8 cellular contexts compared by ENCODE assay signal in genomic region chr22:46791201-46791731, GRCh38. TPM values are rescaled to one million over a fixed set of nuclear protein-coding genes. Genes with fewer than 3 reads are reported as not detected.
DNase-seq lines count a peak whose midpoint lies in the region; ATAC-seq and TF ChIP-seq lines count a peak whose summit lies in the region.

No MANE protein-coding gene starts in this region.

- H3K27ac Mint-ChIP-seq in activated CD4-positive, alpha-beta T cell treated with anti-CD3 and anti-CD28 coated beads, Interleukin-2, amount 10 ng/mL, durations not matched to agents 24 days and 14 days: peak overlapping the region; percentile 100
- peak overlapping the region; percentile 91 for H3K27ac Mint-ChIP-seq in chondrocyte (ENCODE audit: unreplicated experiment)
- peak overlapping the region; percentile 99 for H3K27ac Mint-ChIP-seq in stimulated activated naive CD8-positive, alpha-beta T cell treated with anti-CD3 and anti-CD28 coated beads, Interleukin-15, amount 100 ng/mL, for 72 hours
- H3K27ac Mint-ChIP-seq in GM23338: no peak overlapping the region

- H3K4me1 Mint-ChIP-seq in activated CD4-positive, alpha-beta T cell treated with anti-CD3 and anti-CD28 coated beads, Interleukin-2, amount 10 ng/mL, durations not matched to agents 24 days and 14 days: peaks cover 38% of the 10 kb centered on the region
- H3K4me1 Mint-ChIP-seq in chondrocyte (ENCODE audit: low read depth) (peaks cover 27% of the 10 kb centered on the region), GM23338 (no peaks in the 10 kb centered on the region)
- peaks cover 76% of the 10 kb centered on the region for H3K4me1 Mint-ChIP-seq in stimulated activated naive CD8-positive, alpha-beta T cell treated with anti-CD3 and anti-CD28 coated beads, Interleukin-15, amount 100 ng/mL, for 72 hours

- DNase-seq in HT1080 (ENCODE audit: low read depth): peak; percentile 90
- peak; percentile 92 for DNase-seq in activated CD4-positive, alpha-beta T cell treated with anti-CD3 and anti-CD28 coated beads, Interleukin-2, amount 10 ng/mL, durations not matched to agents 24 days and 14 days
- DNase-seq in chondrocyte (ENCODE audit: low spot score): no peak
- peak; percentile 50 for DNase-seq in myocyte (ENCODE audit: low read depth)
- peak; percentile 67 to 75 for DNase-seq in stimulated activated naive CD8-positive, alpha-beta T cell treated with anti-CD3 and anti-CD28 coated beads, Interleukin-15, amount 100 ng/mL, for 72 hours
- no peak for DNase-seq in GM23338 (ENCODE audit: low spot score)
- DNase-seq in LoVo (ENCODE audit: low spot score): no peak
- no peak for DNase-seq in NCI-H1105 (lab: John Stamatoyannopoulos, UW)

- H3K4me3 Mint-ChIP-seq in activated CD4-positive, alpha-beta T cell treated with anti-CD3 and anti-CD28 coated beads, Interleukin-2, amount 10 ng/mL, durations not matched to agents 24 days and 14 days: peak overlapping the region; percentile 82
- H3K4me3 Mint-ChIP-seq in chondrocyte (ENCODE audit: unreplicated experiment): peak overlapping the region; percentile 33
- peak overlapping the region; percentile 90 to 91 for H3K4me3 Mint-ChIP-seq in stimulated activated naive CD8-positive, alpha-beta T cell treated with anti-CD3 and anti-CD28 coated beads, Interleukin-15, amount 100 ng/mL, for 72 hours
- no peak overlapping the region for H3K4me3 Mint-ChIP-seq in GM23338

- peaks cover 32% of the 10 kb centered on the region for H3K36me3 Mint-ChIP-seq in activated CD4-positive, alpha-beta T cell treated with anti-CD3 and anti-CD28 coated beads, Interleukin-2, amount 10 ng/mL, durations not matched to agents 24 days and 14 days (ENCODE audit: low read depth)
- peaks cover 2% of the 10 kb centered on the region for H3K36me3 Mint-ChIP-seq in chondrocyte (ENCODE audit: low read depth)
- no peaks in the 10 kb centered on the region for H3K36me3 Mint-ChIP-seq in GM23338 (ENCODE audit: low read depth)

- H2AFZ ChIP-seq in GM23338: no peak overlapping the region

- TF ChIP-seq CTCF in chondrocyte (IDR thresholded peaks at IDR 0.05) (no peak), GM23338 (conservative IDR thresholded peaks at IDR 0.05; ENCODE audit: low read depth in 2 of 2) (no peak)

- no peaks in the 10 kb centered on the region for H3K27me3 ChIP-seq in GM23338 (ENCODE audit: insufficient read depth)

- no peaks in the 10 kb centered on the region for H3K9me3 Mint-ChIP-seq in activated CD4-positive, alpha-beta T cell treated with anti-CD3 and anti-CD28 coated beads, Interleukin-2, amount 10 ng/mL, durations not matched to agents 24 days and 14 days
- no peaks in the 10 kb centered on the region for H3K9me3 Mint-ChIP-seq in chondrocyte (ENCODE audit: low read depth)
- H3K9me3 Mint-ChIP-seq in stimulated activated naive CD8-positive, alpha-beta T cell treated with anti-CD3 and anti-CD28 coated beads, Interleukin-15, amount 100 ng/mL, for 72 hours: no peaks in the 10 kb centered on the region
- no peaks in the 10 kb centered on the region for H3K9me3 Mint-ChIP-seq in GM23338

- no peak overlapping the region for H3K4me3 ChIP-seq in GM23338

- no peaks in the 10 kb centered on the region for H3F3A ChIP-seq in GM23338 (replicated peaks; ENCODE audit: low read depth)

- no peaks in the 10 kb centered on the region for H3K27me3 Mint-ChIP-seq in activated CD4-positive, alpha-beta T cell treated with anti-CD3 and anti-CD28 coated beads, Interleukin-2, amount 10 ng/mL, durations not matched to agents 24 days and 14 days
- no peaks in the 10 kb centered on the region for H3K27me3 Mint-ChIP-seq in chondrocyte (ENCODE audit: low read depth)
- no peaks in the 10 kb centered on the region for H3K27me3 Mint-ChIP-seq in stimulated activated naive CD8-positive, alpha-beta T cell treated with anti-CD3 and anti-CD28 coated beads, Interleukin-15, amount 100 ng/mL, for 72 hours
- H3K27me3 Mint-ChIP-seq in GM23338 (ENCODE audit: insufficient read depth, low read depth, poor library complexity): peaks cover 4% of the 10 kb centered on the region

- peaks cover 38% of the 10 kb centered on the region for H3K79me2 ChIP-seq in GM23338 (replicated peaks; ENCODE audit: insufficient read depth)

- no peaks in the 10 kb centered on the region for H3K36me3 ChIP-seq in GM23338 (ENCODE audit: insufficient read depth)

- intact Hi-C loops in activated CD4-positive, alpha-beta T cell treated with anti-CD3 and anti-CD28 coated beads, Interleukin-2, amount 10 ng/mL, durations not matched to agents 24 days and 14 days (cut with micrococcal nuclease): loop anchor here (1.0 kb wide), 2 partner anchors 17 to 29 kb away; partner anchors contain the start of gene TBC1D22A

- no peaks in the 10 kb centered on the region for H3K9me2 ChIP-seq in GM23338 (ENCODE audit: insufficient read depth)

- H3K27ac ChIP-seq in GM23338 (ENCODE audit: low read depth): no peak overlapping the region

- H3K4me2 ChIP-seq in GM23338: no peak overlapping the region

- H3K4me1 ChIP-seq in GM23338 (ENCODE audit: insufficient read depth): no peaks in the 10 kb centered on the region

- H4K20me1 ChIP-seq in GM23338 (replicated peaks; ENCODE audit: insufficient read depth): peaks cover 10% of the 10 kb centered on the region; the same call in 1 of the 2 replicates

- ATAC-seq in stimulated activated naive CD8-positive, alpha-beta T cell treated with anti-CD3 and anti-CD28 coated beads, Interleukin-15, amount 100 ng/mL, for 72 hours: peak; percentile 98
- no peak for ATAC-seq in GM23338

TF ChIP-seq in GM23338, 12 proteins besides CTCF, POLR2A, EP300 and RAD21 (continues in another document):
- TF ChIP-seq JUNB (IDR thresholded peaks at IDR 0.05; ENCODE audit: unreplicated experiment) (no peak), EZH2phosphoT487 (IDR thresholded peaks at IDR 0.05; ENCODE audit: unreplicated experiment) (no peak), REST (IDR thresholded peaks at IDR 0.05; ENCODE audit: unreplicated experiment) (no peak), POLR2AphosphoS5 (IDR thresholded peaks at IDR 0.05; ENCODE audit: low read depth) (no peak), ZNF114 (CRISPR knock-in tag; IDR thresholded peaks at IDR 0.05) (no peak), EZH2 (IDR thresholded peaks at IDR 0.05; ENCODE audit: low read depth, unreplicated experiment) (no peak), ETS1 (IDR thresholded peaks at IDR 0.05) (no peak)

RNA-seq across cellular contexts. Expression of gene TBC1D22A, which starts 28.8 kb away (rescaled TPM):
- total RNA-seq in HT1080 (2014; rRNA removed; shearing (Covaris generic)): 10.7 and 12.2 TPM in 2 replicates
- 21.7 and 22.9 TPM in 2 replicates for polyA plus RNA-seq in HT1080 (2015; cell fraction: cytosol; rRNA removed)
- 18.1 and 18.8 TPM in 2 replicates for polyA plus RNA-seq in HT1080 (2015; cell fraction: nucleus; rRNA removed)
- 39.2 and 41.0 TPM in 2 replicates for total RNA-seq in activated CD4-positive, alpha-beta T cell treated with anti-CD3 and anti-CD28 coated beads, Interleukin-2, amount 10 ng/mL, durations not matched to agents 24 days and 14 days
- total RNA-seq in chondrocyte (18.9 to 21.1 TPM (median 18.9 TPM) in 3 replicates), myocyte (15.9 and 21.8 TPM in 2 replicates)
- polyA plus RNA-seq in myocyte (2012): 27.4 TPM
- 10.7 and 13.3 TPM in 2 replicates for total RNA-seq in GM23338 (2014; rRNA removed; shearing (Covaris generic))
- 9.0 and 9.6 TPM in 2 replicates for polyA plus RNA-seq in GM23338 (2016; fragmentation: Nextera tagmentation; extraction: Ambion mirVana)

RNA-seq across cellular contexts. Expression of gene CERK, which starts 53.2 kb away (rescaled TPM):
- 59.0 and 61.2 TPM in 2 replicates for total RNA-seq in HT1080 (2014; rRNA removed; shearing (Covaris generic))
- 34.2 and 40.8 TPM in 2 replicates for polyA plus RNA-seq in HT1080 (2015; cell fraction: cytosol; rRNA removed)
- 24.1 and 24.4 TPM in 2 replicates for polyA plus RNA-seq in HT1080 (2015; cell fraction: nucleus; rRNA removed)
- 62.8 and 63.2 TPM in 2 replicates for total RNA-seq in activated CD4-positive, alpha-beta T cell treated with anti-CD3 and anti-CD28 coated beads, Interleukin-2, amount 10 ng/mL, durations not matched to agents 24 days and 14 days
- total RNA-seq in chondrocyte (28.8 to 31.8 TPM (median 29.2 TPM) in 3 replicates), myocyte (32.9 and 34.9 TPM in 2 replicates)
- 27.5 TPM for polyA plus RNA-seq in myocyte (2012)
- 62.9 and 63.5 TPM in 2 replicates for total RNA-seq in GM23338 (2014; rRNA removed; shearing (Covaris generic))
- 11.9 and 12.7 TPM in 2 replicates for polyA plus RNA-seq in GM23338 (2016; fragmentation: Nextera tagmentation; extraction: Ambion mirVana)

Comparison
In these comparisons a context has a peak if more than half of its experiments do, and no peak if none do; other contexts are left out.
1. DNase-seq: peak in HT1080 (single experiment), activated CD4-positive, alpha-beta T cell treated with anti-CD3 and anti-CD28 coated beads, Interleukin-2, amount 10 ng/mL, durations not matched to agents 24 days and 14 days (single experiment), myocyte (single experiment) and stimulated activated naive CD8-positive, alpha-beta T cell treated with anti-CD3 and anti-CD28 coated beads, Interleukin-15, amount 100 ng/mL, for 72 hours (2 of 2); none in chondrocyte (single experiment), GM23338 (single experiment), LoVo (single experiment) and NCI-H1105 (single experiment).